ENCODE assay signal across 11 cellular contexts in the genomic region with DNA sequence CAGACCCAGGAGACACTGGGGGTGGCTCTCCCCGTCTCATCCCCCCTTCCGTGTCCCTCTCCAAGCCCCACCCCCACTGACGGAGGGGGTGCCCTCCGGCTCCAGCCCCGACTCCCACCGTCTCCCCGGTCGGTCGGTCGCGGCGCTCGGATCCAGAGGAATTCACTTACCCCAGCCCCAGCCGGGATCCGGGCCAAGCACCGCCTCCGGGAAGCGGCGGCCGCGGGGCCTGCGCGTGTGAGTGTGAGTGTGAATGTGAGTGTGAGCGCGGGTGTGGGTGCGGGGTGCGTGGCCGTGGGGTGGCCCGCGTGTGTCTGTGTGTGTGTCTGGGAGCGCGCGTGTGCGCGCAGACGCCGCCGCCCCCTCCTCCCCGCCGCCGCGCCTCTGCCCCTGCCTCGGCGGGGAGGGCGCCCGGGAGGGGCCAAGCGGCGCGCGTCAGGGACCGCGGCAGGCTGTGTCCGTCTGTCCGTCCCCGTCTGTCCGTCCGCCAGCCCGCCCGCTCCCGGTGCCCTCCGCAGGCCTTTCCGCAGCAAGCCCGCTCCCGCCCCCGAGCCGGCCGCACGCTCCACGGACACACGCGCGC. TPM values are rescaled to one million over a fixed set of nuclear protein-coding genes. Genes with fewer than 3 reads are reported as not detected.
A peak's percentile ranks its signal among the peaks of the same experiment; 100 is the strongest.
DNase-seq lines count a peak whose midpoint lies in the region; ATAC-seq and TF ChIP-seq lines count a peak whose summit lies in the region.
"Had no signal": no experiment of that assay in that cellular context is flagged by ENCODE, and none has a peak within 500 bp of the region (broad histone marks: within the 10 kb centered on the region; RNA-seq: fewer than 3 reads in every experiment).

A gene with protein sequence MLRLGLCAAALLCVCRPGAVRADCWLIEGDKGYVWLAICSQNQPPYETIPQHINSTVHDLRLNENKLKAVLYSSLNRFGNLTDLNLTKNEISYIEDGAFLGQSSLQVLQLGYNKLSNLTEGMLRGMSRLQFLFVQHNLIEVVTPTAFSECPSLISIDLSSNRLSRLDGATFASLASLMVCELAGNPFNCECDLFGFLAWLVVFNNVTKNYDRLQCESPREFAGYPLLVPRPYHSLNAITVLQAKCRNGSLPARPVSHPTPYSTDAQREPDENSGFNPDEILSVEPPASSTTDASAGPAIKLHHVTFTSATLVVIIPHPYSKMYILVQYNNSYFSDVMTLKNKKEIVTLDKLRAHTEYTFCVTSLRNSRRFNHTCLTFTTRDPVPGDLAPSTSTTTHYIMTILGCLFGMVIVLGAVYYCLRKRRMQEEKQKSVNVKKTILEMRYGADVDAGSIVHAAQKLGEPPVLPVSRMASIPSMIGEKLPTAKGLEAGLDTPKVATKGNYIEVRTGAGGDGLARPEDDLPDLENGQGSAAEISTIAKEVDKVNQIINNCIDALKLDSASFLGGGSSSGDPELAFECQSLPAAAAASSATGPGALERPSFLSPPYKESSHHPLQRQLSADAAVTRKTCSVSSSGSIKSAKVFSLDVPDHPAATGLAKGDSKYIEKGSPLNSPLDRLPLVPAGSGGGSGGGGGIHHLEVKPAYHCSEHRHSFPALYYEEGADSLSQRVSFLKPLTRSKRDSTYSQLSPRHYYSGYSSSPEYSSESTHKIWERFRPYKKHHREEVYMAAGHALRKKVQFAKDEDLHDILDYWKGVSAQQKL (minus strand): TSS at position 352 of the 583 bp plus-strand sequence. CDS start 51,945 bp downstream, outside the sequence.

- no peaks in the 10 kb centered on the region for H3K36me3 Mint-ChIP-seq in activated CD4-positive, alpha-beta T cell treated with anti-CD3 and anti-CD28 coated beads, Interleukin-2, amount 10 ng/mL, durations not matched to agents 24 days and 14 days (ENCODE audit: low read depth)
- H3K36me3 Mint-ChIP-seq: CD4-positive, CD25-positive, alpha-beta regulatory T cell had no signal

- no peak within 1 kb of the TSS for H3K27ac ChIP-seq in thoracic aorta

- TF ChIP-seq CTCF in kidney epithelial cell (IDR thresholded peaks at IDR 0.05; ENCODE audit: insufficient read depth, low read length, poor library complexity, severe bottlenecking), result no peak
- TF ChIP-seq CTCF in thoracic aorta (IDR thresholded peaks at IDR 0.05), result no peak

- no peaks in the 10 kb centered on the region for H3K9me3 Mint-ChIP-seq in activated CD4-positive, alpha-beta T cell treated with anti-CD3 and anti-CD28 coated beads, Interleukin-2, amount 10 ng/mL, durations not matched to agents 24 days and 14 days

- H3K27me3 ChIP-seq in kidney epithelial cell (ENCODE audit: control insufficient read depth, insufficient read depth, low read length) (no peaks in the 10 kb centered on the region), thoracic aorta (replicated peaks; ENCODE audit: insufficient read depth) (no peaks in the 10 kb centered on the region)

- peaks cover 20% of the 10 kb centered on the region for H3K4me1 Mint-ChIP-seq in activated CD4-positive, alpha-beta T cell treated with anti-CD3 and anti-CD28 coated beads, Interleukin-2, amount 10 ng/mL, durations not matched to agents 24 days and 14 days

- no peak within 1 kb of the TSS for H3K27ac Mint-ChIP-seq in activated CD4-positive, alpha-beta T cell treated with anti-CD3 and anti-CD28 coated beads, Interleukin-2, amount 10 ng/mL, durations not matched to agents 24 days and 14 days

- intact Hi-C loops in activated CD4-positive, alpha-beta T cell treated with anti-CD3 and anti-CD28 coated beads, Interleukin-2, amount 10 ng/mL, durations not matched to agents 24 days and 14 days (cut with micrococcal nuclease), result loop anchor here (5.0 kb wide), 1 partner anchor 90 kb away; no protein-coding TSS in a partner anchor

- peaks cover 56% of the 10 kb centered on the region for H3K27me3 Mint-ChIP-seq in activated CD4-positive, alpha-beta T cell treated with anti-CD3 and anti-CD28 coated beads, Interleukin-2, amount 10 ng/mL, durations not matched to agents 24 days and 14 days

- H3K4me3 Mint-ChIP-seq in activated CD4-positive, alpha-beta T cell treated with anti-CD3 and anti-CD28 coated beads, Interleukin-2, amount 10 ng/mL, durations not matched to agents 24 days and 14 days, result peak within 1 kb of the TSS; percentile 59

- H3K36me3 ChIP-seq in kidney epithelial cell (ENCODE audit: control insufficient read depth, insufficient read depth, low read length), result no peaks in the 10 kb centered on the region
- no peaks in the 10 kb centered on the region for H3K36me3 ChIP-seq in thoracic aorta

- ATAC-seq in thoracic aorta (ENCODE audit: insufficient number of reproducible peaks, low FRiP score, low read depth) (no peak), HG03135 (IDR thresholded peaks at IDR 0.05; ENCODE audit: unreplicated experiment) (no peak), HG02970 (IDR thresholded peaks at IDR 0.05; ENCODE audit: low FRiP score, unreplicated experiment) (no peak)

- peaks cover 0 to 12% of the 10 kb centered on the region in 2 donors for H3K4me1 ChIP-seq in thoracic aorta (ENCODE audit: control insufficient read depth in 1 of 2, low read depth in 2 of 2)

- H3K9me3 ChIP-seq in thoracic aorta, result no peaks in the 10 kb centered on the region

- H3K4me3 ChIP-seq in kidney epithelial cell (ENCODE audit: low read depth, low read length), result peak within 1 kb of the TSS; percentile 79
- H3K4me3 ChIP-seq in thoracic aorta, result peak within 1 kb of the TSS; percentile 67

- no peak for DNase-seq in activated CD4-positive, alpha-beta T cell treated with anti-CD3 and anti-CD28 coated beads, Interleukin-2, amount 10 ng/mL, durations not matched to agents 24 days and 14 days
- no peak for DNase-seq in activated CD4-positive, alpha-beta T cell treated with anti-CD3 and anti-CD28 coated beads for 1 hour
- DNase-seq in astrocyte of the hippocampus (ENCODE audit: low read depth, low spot score) (peak; percentile 70), kidney epithelial cell (ENCODE audit: low read depth) (no peak), thoracic aorta (ENCODE audit: low spot score) (no peak), DMS153 (lab: John Stamatoyannopoulos, UW) (no peak)
- DNase-seq: activated gamma-delta T cell treated with Interleukin-2 at 50 U/mL for 16 hours; CD4-positive, CD25-positive, alpha-beta regulatory T cell; stimulated activated CD4-positive, alpha-beta T cell treated with anti-CD3 and anti-CD28 coated beads, Interleukin-2, amount 100 ng/mL, for 24 hours had no signal

RNA-seq across cellular contexts. Expression of the gene that starts here (rescaled TPM):
- total RNA-seq in activated CD4-positive, alpha-beta T cell treated with anti-CD3 and anti-CD28 coated beads, Interleukin-2, amount 10 ng/mL, durations not matched to agents 24 days and 14 days, result 0.07 and 0.09 TPM in 2 replicates
- total RNA-seq in kidney epithelial cell, result 0.82 and 0.96 TPM in 2 replicates
- not detected for total RNA-seq in thoracic aorta
